In genomic region chr15:66747223-66747622, GRCh38 we compare ENCODE assay signal across 1 cellular context.
TF ChIP-seq lines count a peak whose summit lies in the region.

No MANE protein-coding gene starts in this region.

TF ChIP-seq in IMR-90, 13 proteins besides CTCF, POLR2A, EP300 and RAD21:
- TF ChIP-seq CHD1 (IDR thresholded peaks at IDR 0.05; ENCODE audit: low read depth, low read length) (no peak), MAZ (IDR thresholded peaks at IDR 0.05; ENCODE audit: borderline replicate concordance, low read depth, low read length) (no peak), MXI1 (IDR thresholded peaks at IDR 0.05; ENCODE audit: borderline replicate concordance, low read depth, low read length) (no peak), ELK1 (IDR thresholded peaks at IDR 0.05; ENCODE audit: borderline replicate concordance, low read depth, low read length) (no peak), BHLHE40 (IDR thresholded peaks at IDR 0.05; ENCODE audit: low read depth, low read length) (no peak), CEBPB (IDR thresholded peaks at IDR 0.05; ENCODE audit: low read depth, low read length) (no peak), USF2 (IDR thresholded peaks at IDR 0.05; ENCODE audit: low read depth, low read length) (no peak), MAFK (IDR thresholded peaks at IDR 0.05; ENCODE audit: low read depth, low read length) (no peak), FOS (IDR thresholded peaks at IDR 0.05; ENCODE audit: low read depth, low read length) (no peak), NFE2L2 (IDR thresholded peaks at IDR 0.05; ENCODE audit: low read depth, low read length) (no peak), RFX5 (IDR thresholded peaks at IDR 0.05; ENCODE audit: low read depth, low read length) (no peak)
